ENCODE assay signal across 1 cellular context in genomic region chr22:38085056-38085455, GRCh38.
TF ChIP-seq lines count a peak whose summit lies in the region.

No MANE protein-coding gene starts in this region.

TF ChIP-seq in SK-N-SH, 30 proteins besides CTCF, POLR2A, EP300 and RAD21 (continued from another document):
- TF ChIP-seq PBX3 (IDR thresholded peaks at IDR 0.05) (no peak), SIN3A (IDR thresholded peaks at IDR 0.05; ENCODE audit: borderline replicate concordance, low read depth, low read length) (no peak), POLR2AphosphoS5 (IDR thresholded peaks at IDR 0.05; ENCODE audit: low read depth, low read length) (no peak), JUND (IDR thresholded peaks at IDR 0.05) (no peak), GABPA (IDR thresholded peaks at IDR 0.05; ENCODE audit: low read depth) (no peak), RCOR1 (IDR thresholded peaks at IDR 0.05; ENCODE audit: low read length) (no peak), USF1 (IDR thresholded peaks at IDR 0.05; ENCODE audit: borderline replicate concordance, low read depth) (no peak), YY1 (IDR thresholded peaks at IDR 0.05; ENCODE audit: low read depth) (no peak), TAF1 (IDR thresholded peaks at IDR 0.05; ENCODE audit: borderline replicate concordance, low read depth, low read length) (no peak), REST (IDR thresholded peaks at IDR 0.05; ENCODE audit: low read depth, low read length) (no peak)
